8 cellular contexts compared by ENCODE assay signal in the genomic region with DNA sequence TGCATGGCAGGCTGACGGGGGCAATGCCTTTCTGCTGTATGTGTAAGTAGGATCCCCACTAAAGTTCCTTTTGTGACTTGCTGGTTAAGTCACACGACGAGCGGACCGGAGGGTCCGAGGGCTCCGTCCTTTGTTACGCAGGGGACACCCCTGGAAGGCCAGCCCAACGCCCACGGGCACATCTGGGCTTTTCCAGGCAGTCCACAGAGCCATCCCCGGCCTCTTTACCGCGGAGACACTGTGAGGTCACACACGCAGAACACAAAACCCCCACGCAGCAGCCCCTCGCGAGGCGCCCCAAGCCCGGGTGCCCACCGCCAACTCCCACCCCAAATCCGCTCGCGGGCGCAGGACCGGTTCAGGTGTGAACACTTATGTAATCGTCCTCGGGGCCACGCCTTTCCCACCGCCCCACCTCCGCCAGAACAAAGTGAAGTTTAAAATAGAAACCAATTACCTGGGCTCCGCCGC. TPM values are rescaled to one million over a fixed set of nuclear protein-coding genes. Genes with fewer than 3 reads are reported as not detected.
DNase-seq lines count a peak whose midpoint lies in the region; ATAC-seq lines count a peak whose summit lies in the region.

No MANE protein-coding gene starts in this region.

- ATAC-seq in activated CD8-positive, alpha-beta T cell treated with anti-CD3 and anti-CD28 coated beads, Interleukin-2, amount 10 ng/mL, durations not matched to agents 7 days and 5 days, result no peak
- no peak for ATAC-seq in natural killer cell treated with Interleukin-12 subunit alpha and Interleukin-12 subunit beta and Interleukin-15 and Interleukin-18, amount 100 ng/mL, for 72 hours
- no peak for ATAC-seq in GM18520 (IDR thresholded peaks at IDR 0.05; ENCODE audit: unreplicated experiment)
- no peak for ATAC-seq in GM19452 (IDR thresholded peaks at IDR 0.05; ENCODE audit: unreplicated experiment)
- no peak for ATAC-seq in HG03139 (IDR thresholded peaks at IDR 0.05; ENCODE audit: unreplicated experiment)

- H3K27ac Mint-ChIP-seq in activated CD8-positive, alpha-beta T cell treated with anti-CD3 and anti-CD28 coated beads, Interleukin-2, amount 10 ng/mL, durations not matched to agents 7 days and 5 days, result peak overlapping the region; percentile 30
- H3K27ac Mint-ChIP-seq in natural killer cell treated with Interleukin-12 subunit alpha and Interleukin-12 subunit beta and Interleukin-15 and Interleukin-18, amount 100 ng/mL, for 72 hours, result peak overlapping the region; percentile 19 to 86

- H3K4me3 Mint-ChIP-seq in activated CD8-positive, alpha-beta T cell treated with anti-CD3 and anti-CD28 coated beads, Interleukin-2, amount 10 ng/mL, durations not matched to agents 7 days and 5 days, result peak overlapping the region; percentile 71
- peak overlapping the region; percentile 90 for H3K4me3 Mint-ChIP-seq in natural killer cell treated with Interleukin-12 subunit alpha and Interleukin-12 subunit beta and Interleukin-15 and Interleukin-18, amount 100 ng/mL, for 72 hours

- H3K27ac ChIP-seq in esophagus (ENCODE audit: low read depth in 2 of 2, low read length in 1 of 2), result peak overlapping the region; percentile 91 to 97

- no peaks in the 10 kb centered on the region for H3K27me3 ChIP-seq in esophagus (ENCODE audit: control insufficient read depth in 1 of 2, insufficient read depth in 2 of 2, low read length in 2 of 2)

- H3K4me1 Mint-ChIP-seq in activated CD8-positive, alpha-beta T cell treated with anti-CD3 and anti-CD28 coated beads, Interleukin-2, amount 10 ng/mL, durations not matched to agents 7 days and 5 days (ENCODE audit: low read depth), result peaks cover 30% of the 10 kb centered on the region
- peaks cover 38 to 39% of the 10 kb centered on the region in 2 donors for H3K4me1 Mint-ChIP-seq in natural killer cell treated with Interleukin-12 subunit alpha and Interleukin-12 subunit beta and Interleukin-15 and Interleukin-18, amount 100 ng/mL, for 72 hours (ENCODE audit: low read depth in 2 of 2)

- WGBS in esophagus, 2 donors, result 0 to 1% methylated on average over 32 of the region's 32 CpGs

- H3K27me3 Mint-ChIP-seq in activated CD8-positive, alpha-beta T cell treated with anti-CD3 and anti-CD28 coated beads, Interleukin-2, amount 10 ng/mL, durations not matched to agents 7 days and 5 days (ENCODE audit: low read depth), result peaks cover 43% of the 10 kb centered on the region
- peaks cover 0 to 7% of the 10 kb centered on the region in 2 donors for H3K27me3 Mint-ChIP-seq in natural killer cell treated with Interleukin-12 subunit alpha and Interleukin-12 subunit beta and Interleukin-15 and Interleukin-18, amount 100 ng/mL, for 72 hours

- POLR2A ChIA-PET in activated CD8-positive, alpha-beta T cell treated with anti-CD3 and anti-CD28 coated beads, Interleukin-2, amount 10 ng/mL, durations not matched to agents 7 days and 5 days (lab: Charles Lee), result no interaction called here

- H3K9me3 Mint-ChIP-seq in activated CD8-positive, alpha-beta T cell treated with anti-CD3 and anti-CD28 coated beads, Interleukin-2, amount 10 ng/mL, durations not matched to agents 7 days and 5 days (ENCODE audit: insufficient read depth), result no peaks in the 10 kb centered on the region
- no peaks in the 10 kb centered on the region for H3K9me3 Mint-ChIP-seq in natural killer cell treated with Interleukin-12 subunit alpha and Interleukin-12 subunit beta and Interleukin-15 and Interleukin-18, amount 100 ng/mL, for 72 hours

- peaks cover 4 to 5% of the 10 kb centered on the region in 2 donors for H3K4me1 ChIP-seq in esophagus (ENCODE audit: control insufficient read depth in 2 of 2, insufficient read depth in 2 of 2, low read length in 1 of 2)

- CTCF ChIA-PET in activated CD8-positive, alpha-beta T cell treated with anti-CD3 and anti-CD28 coated beads, Interleukin-2, amount 10 ng/mL, durations not matched to agents 7 days and 5 days (lab: Charles Lee), result interaction anchor here (0.8 to 1.5 kb wide), 3 partner anchors 9 to 14 kb away, joined by 3 to 4 read pairs (median 3); no protein-coding TSS in a partner anchor

- no peaks in the 10 kb centered on the region for H3K36me3 ChIP-seq in esophagus (ENCODE audit: control insufficient read depth in 2 of 2, insufficient read depth in 2 of 2, low read length in 1 of 2)

- peak overlapping the region; percentile 61 to 66 for H3K4me3 ChIP-seq in esophagus (ENCODE audit: low read depth in 1 of 2, low read length in 2 of 2)

- no peaks in the 10 kb centered on the region for H3K9me3 ChIP-seq in esophagus (ENCODE audit: control insufficient read depth in 2 of 2, insufficient read depth in 1 of 2, low read depth in 1 of 2, low read length in 1 of 2)

- DNase-seq in DMS53 (lab: John Stamatoyannopoulos, UW) (peak; percentile 79), KBM-7 (peak; percentile 42)
- peak; percentile 59 for DNase-seq in activated CD8-positive, alpha-beta T cell treated with anti-CD3 and anti-CD28 coated beads, Interleukin-2, amount 10 ng/mL, durations not matched to agents 7 days and 5 days
- DNase-seq in natural killer cell treated with Interleukin-12 subunit alpha and Interleukin-12 subunit beta and Interleukin-15 and Interleukin-18, amount 100 ng/mL, for 72 hours (ENCODE audit: low spot score), result peak; percentile 74

- H3K36me3 Mint-ChIP-seq in activated CD8-positive, alpha-beta T cell treated with anti-CD3 and anti-CD28 coated beads, Interleukin-2, amount 10 ng/mL, durations not matched to agents 7 days and 5 days (ENCODE audit: low read depth), result peaks cover 2% of the 10 kb centered on the region
- H3K36me3 Mint-ChIP-seq in natural killer cell treated with Interleukin-12 subunit alpha and Interleukin-12 subunit beta and Interleukin-15 and Interleukin-18, amount 100 ng/mL, for 72 hours, result no peaks in the 10 kb centered on the region

- in situ Hi-C loops in KBM-7 (cut with MboI; ENCODE audit: low pct_unique_long_range_greater_than_20kb, low sequenced_read_pairs), result no loop called here

RNA-seq across cellular contexts. Expression of gene ZNF516, which starts 4.3 kb away (rescaled TPM):
- total RNA-seq in activated CD8-positive, alpha-beta T cell treated with anti-CD3 and anti-CD28 coated beads, Interleukin-2, amount 10 ng/mL, durations not matched to agents 7 days and 5 days, result 1 to 10 TPM; 2.5 to 3.3 TPM
- 1 to 10 TPM; 4.0 to 5.4 TPM for polyA plus RNA-seq in esophagus
- 10 to 100 TPM; 10.8 to 21.1 TPM for total RNA-seq in natural killer cell treated with Interleukin-12 subunit alpha and Interleukin-12 subunit beta and Interleukin-15 and Interleukin-18, amount 100 ng/mL, for 72 hours
